In genomic region chr22:50184004-50184461, GRCh38 we compare ENCODE assay signal across 9 cellular contexts. TPM values are rescaled to one million over a fixed set of nuclear protein-coding genes. Genes with fewer than 3 reads are reported as not detected.
A peak's percentile ranks its signal among the peaks of the same experiment; 100 is the strongest.
DNase-seq lines count a peak whose midpoint lies in the region; ATAC-seq and TF ChIP-seq lines count a peak whose summit lies in the region.
"Had no signal": no experiment of that assay in that cellular context is flagged by ENCODE, and none has a peak within 500 bp of the region (broad histone marks: within the 10 kb centered on the region; RNA-seq: fewer than 3 reads in every experiment).

No MANE protein-coding gene starts in this region.

- H3K4me1 ChIP-seq in ovary (ENCODE audit: insufficient read depth): peaks cover 9% of the 10 kb centered on the region

- 21 to 25% (median 22%) methylated on average over 6 to 12 of the region's 12 CpGs for WGBS in ovary, 3 donors

- intact Hi-C loops in Calu3 (cut with micrococcal nuclease; ENCODE audit: unreplicated experiment): no loop called here
- intact Hi-C loops in ovary (cut with DNase I): no loop called here

- no peaks in the 10 kb centered on the region for H3K27me3 ChIP-seq in ovary

- H3K27me3 Mint-ChIP-seq in Calu3 (ENCODE audit: unreplicated experiment): no peaks in the 10 kb centered on the region

- TF ChIP-seq POLR2A in ovary (IDR thresholded peaks at IDR 0.05): no peak

- TF ChIP-seq CTCF in Calu3 (IDR thresholded peaks at IDR 0.05; ENCODE audit: unreplicated experiment) (no peak), ovary (IDR thresholded peaks at IDR 0.05) (no peak)

- BruUV-seq in Calu3 (replicated peaks; lab: Mats Ljungman, UMichigan): no TSS peak

- CTCF ChIA-PET in Calu3 (lab: Charles Lee): no interaction called here

- H3K4me3 Mint-ChIP-seq in Calu3 (ENCODE audit: low read depth, unreplicated experiment): no peak overlapping the region

- no peaks in the 10 kb centered on the region for H3K9me3 ChIP-seq in ovary

- DNase-seq in Calu3 (peak; percentile 68), RPMI7951 (ENCODE audit: low read depth) (peak; percentile 61), fibroblast of the conjunctiva (ENCODE audit: low read depth) (peak; percentile 35), ovary (peak; percentile 79 to 88 (median 84)), DMS114 treated with DMSO at 0.1 percent for 48 hours (lab: John Stamatoyannopoulos, UW; ENCODE audit: unreplicated experiment) (no peak)

- no peak overlapping the region for H3K4me3 ChIP-seq in ovary

- TF ChIP-seq EP300 in ovary (IDR thresholded peaks at IDR 0.05): no peak

- no peaks in the 10 kb centered on the region for H3K9me3 Mint-ChIP-seq in Calu3 (ENCODE audit: low read depth, unreplicated experiment)
- H3K9me3 Mint-ChIP-seq: stimulated activated naive CD8-positive, alpha-beta T cell treated with anti-CD3 and anti-CD28 coated beads, Interleukin-15, Interleukin-2, amounts not matched to agents 100 ng/mL and 50 ng/mL, for 24 hours had no signal

- peaks cover 39% of the 10 kb centered on the region for H3K36me3 Mint-ChIP-seq in Calu3 (ENCODE audit: insufficient read depth, unreplicated experiment)

- no peak overlapping the region for H3K27ac Mint-ChIP-seq in Calu3 (ENCODE audit: unreplicated experiment)
- H3K27ac Mint-ChIP-seq: stimulated activated naive CD8-positive, alpha-beta T cell treated with anti-CD3 and anti-CD28 coated beads, Interleukin-15, Interleukin-2, amounts not matched to agents 100 ng/mL and 50 ng/mL, for 24 hours had no signal

- ATAC-seq in GM19463 (IDR thresholded peaks at IDR 0.05; ENCODE audit: unreplicated experiment) (no peak), GM18517 (IDR thresholded peaks at IDR 0.05; ENCODE audit: unreplicated experiment) (no peak), GM18498 (IDR thresholded peaks at IDR 0.05; ENCODE audit: unreplicated experiment) (no peak)

- no peaks in the 10 kb centered on the region for H3K36me3 ChIP-seq in ovary

- peaks cover 1% of the 10 kb centered on the region for H3K4me1 Mint-ChIP-seq in Calu3 (ENCODE audit: low read depth, unreplicated experiment)

- H3K27ac ChIP-seq in ovary: peak overlapping the region in 1 of 2 donors; percentile 0

RNA-seq across cellular contexts. Expression of gene TRABD, which starts 1.7 kb away (rescaled TPM):
- total RNA-seq in Calu3 (2022) (57.3 and 62.9 TPM in 2 replicates), ovary (10 to 100 TPM; 23.5 to 35.2 (median 27.2) TPM)
- 11.2 and 11.6 TPM in 2 replicates for total RNA-seq in RPMI7951 (2014; rRNA removed; shearing (Covaris generic))
- 10 to 100 TPM in 1 of 2 donors, under 1 TPM in 1; 0.58 to 25.9 TPM for polyA plus RNA-seq in ovary

RNA-seq across cellular contexts. Expression of gene PANX2, which starts 13.5 kb away (rescaled TPM):
- total RNA-seq in Calu3 (2022) (1.6 and 2.0 TPM in 2 replicates), ovary (1 to 10 TPM; 1.8 to 5.6 (median 3.1) TPM)
- total RNA-seq in RPMI7951 (2014; rRNA removed; shearing (Covaris generic)): 0.49 TPM in 1 of 2 replicates, not detected in the other
- 1 to 10 TPM in 1 of 2 donors, under 1 TPM in 1; 0.27 to 2.0 TPM for polyA plus RNA-seq in ovary

RNA-seq across cellular contexts. Expression of gene SELENOO, which starts 16.8 kb away (rescaled TPM):
- 28.6 and 29.5 TPM in 2 replicates for total RNA-seq in Calu3 (2022)
- 9.4 and 13.7 TPM in 2 replicates for total RNA-seq in RPMI7951 (2014; rRNA removed; shearing (Covaris generic))
- 10 to 100 TPM; 18.9 to 31.1 (median 23.0) TPM for total RNA-seq in ovary
- 10 to 100 TPM in 1 of 2 donors, under 1 TPM in 1; 0.40 to 23.4 TPM for polyA plus RNA-seq in ovary
